ENCODE assay signal across 28 cellular contexts in genomic region chr17:38768417-38768816, GRCh38. TPM values are rescaled to one million over a fixed set of nuclear protein-coding genes. Genes with fewer than 3 reads are reported as not detected.
DNase-seq lines count a peak whose midpoint lies in the region; ATAC-seq and TF ChIP-seq lines count a peak whose summit lies in the region.
"Had no signal": no experiment of that assay in that cellular context is flagged by ENCODE, and none has a peak within 500 bp of the region (broad histone marks: within the 10 kb centered on the region; RNA-seq: fewer than 3 reads in every experiment).

No MANE protein-coding gene starts in this region.

- H3K4me1 ChIP-seq in HUES64 (ENCODE audit: insufficient read depth, low read length), result no peaks in the 10 kb centered on the region
- H3K4me1 ChIP-seq in left ventricle myocardium inferior, result peaks cover 18% of the 10 kb centered on the region
- H3K4me1 ChIP-seq: A549, ascending aorta, neural progenitor cell had no signal

- H3K27me3 ChIP-seq in HUES64 (ENCODE audit: insufficient read depth, low read length) (no peaks in the 10 kb centered on the region), left ventricle myocardium inferior (ENCODE audit: low read depth) (no peaks in the 10 kb centered on the region)
- H3K27me3 ChIP-seq: ascending aorta, neural progenitor cell, upper lobe of left lung had no signal

- CTCF ChIA-PET in activated CD8-positive, alpha-beta T cell treated with anti-CD3 and anti-CD28 coated beads for 36 hours (lab: Charles Lee), result interaction anchor here (1.2 kb wide), 1 partner anchor 14 kb away, joined by 3 read pairs; no protein-coding TSS in a partner anchor
- CTCF ChIA-PET in activated CD8-positive, alpha-beta T cell treated with anti-CD3 and anti-CD28 coated beads, Interleukin-2, amount 10 ng/mL, durations not matched to agents 7 days and 5 days (lab: Charles Lee), result no interaction called here

- POLR2A ChIA-PET in activated CD8-positive, alpha-beta T cell treated with anti-CD3 and anti-CD28 coated beads for 36 hours (lab: Charles Lee), result interaction anchor here (1.4 to 1.7 kb wide), 2 partner anchors 11 to 47 kb away, joined by 4 to 5 read pairs; no protein-coding TSS in a partner anchor
- POLR2A ChIA-PET in activated CD8-positive, alpha-beta T cell treated with anti-CD3 and anti-CD28 coated beads, Interleukin-2, amount 10 ng/mL, durations not matched to agents 7 days and 5 days (lab: Charles Lee), result no interaction called here

- peak overlapping the region; percentile 36 for H3K27ac Mint-ChIP-seq in activated CD8-positive, alpha-beta T cell treated with anti-CD3 and anti-CD28 coated beads for 36 hours
- no peak overlapping the region for H3K27ac Mint-ChIP-seq in activated CD8-positive, alpha-beta T cell treated with anti-CD3 and anti-CD28 coated beads, Interleukin-2, amount 10 ng/mL, durations not matched to agents 7 days and 5 days
- peak overlapping the region; percentile 24 for H3K27ac Mint-ChIP-seq in stimulated activated memory B cell treated with anti-CD40 and anti-IgM and Interleukin-4, amounts not matched to agents 10 μg/mL and 1 μg/mL and 100 μg/mL, for 72 hours
- H3K27ac Mint-ChIP-seq: activated naive CD4-positive, alpha-beta T cell treated with anti-CD3 and anti-CD28 coated beads, Interleukin-2, amount 50 U/mL, for 24 hours; CD4-positive, alpha-beta T cell; neural progenitor cell had no signal

- H3K4me1 Mint-ChIP-seq in activated CD8-positive, alpha-beta T cell treated with anti-CD3 and anti-CD28 coated beads for 36 hours (ENCODE audit: low read depth), result no peaks in the 10 kb centered on the region
- no peaks in the 10 kb centered on the region for H3K4me1 Mint-ChIP-seq in activated CD8-positive, alpha-beta T cell treated with anti-CD3 and anti-CD28 coated beads, Interleukin-2, amount 10 ng/mL, durations not matched to agents 7 days and 5 days (ENCODE audit: low read depth)
- H3K4me1 Mint-ChIP-seq in stimulated activated memory B cell treated with anti-CD40 and anti-IgM and Interleukin-4, amounts not matched to agents 10 μg/mL and 1 μg/mL and 100 μg/mL, for 72 hours, result peaks cover 5% of the 10 kb centered on the region
- H3K4me1 Mint-ChIP-seq: activated naive CD4-positive, alpha-beta T cell treated with anti-CD3 and anti-CD28 coated beads, Interleukin-2, amount 50 U/mL, for 24 hours had no signal

- H3K36me3 Mint-ChIP-seq in activated CD8-positive, alpha-beta T cell treated with anti-CD3 and anti-CD28 coated beads for 36 hours (ENCODE audit: low read depth), result peaks cover 39% of the 10 kb centered on the region
- peaks cover 71% of the 10 kb centered on the region for H3K36me3 Mint-ChIP-seq in activated CD8-positive, alpha-beta T cell treated with anti-CD3 and anti-CD28 coated beads, Interleukin-2, amount 10 ng/mL, durations not matched to agents 7 days and 5 days (ENCODE audit: low read depth)
- H3K36me3 Mint-ChIP-seq in stimulated activated memory B cell treated with anti-CD40 and anti-IgM and Interleukin-4, amounts not matched to agents 10 μg/mL and 1 μg/mL and 100 μg/mL, for 72 hours, result peaks cover 78% of the 10 kb centered on the region

- TF ChIP-seq CTCF in activated CD8-positive, alpha-beta T cell treated with anti-CD3 and anti-CD28 coated beads for 36 hours (IDR thresholded peaks at IDR 0.05), result no peak
- TF ChIP-seq CTCF in left ventricle myocardium inferior (IDR thresholded peaks at IDR 0.05; ENCODE audit: borderline replicate concordance), result no peak

- H3K9ac ChIP-seq in HUES64 (ENCODE audit: low read depth, low read length), result 0 out of 2 replicates have a peak overlapping the region, but pooled peaks have one; percentile 17
- H3K9ac ChIP-seq: GM23248, neural progenitor cell had no signal

- 93% methylated on average over 6 of the region's 6 CpGs for WGBS in HUES64

- H3K4me3 ChIP-seq in HUES64 (ENCODE audit: low read length) (no peak overlapping the region), left ventricle myocardium inferior (no peak overlapping the region)
- H3K4me3 ChIP-seq: A549, ascending aorta, coronary artery, GM23248, neural progenitor cell, upper lobe of left lung had no signal

- no peak for ATAC-seq in activated CD8-positive, alpha-beta T cell treated with anti-CD3 and anti-CD28 coated beads for 36 hours
- ATAC-seq in activated CD8-positive, alpha-beta T cell treated with anti-CD3 and anti-CD28 coated beads, Interleukin-2, amount 10 ng/mL, durations not matched to agents 7 days and 5 days, result no peak
- ATAC-seq in stimulated activated memory B cell treated with anti-CD40 and anti-IgM and Interleukin-4, amounts not matched to agents 10 μg/mL and 1 μg/mL and 100 μg/mL, for 72 hours, result no peak
- no peak for ATAC-seq in HG03135 (IDR thresholded peaks at IDR 0.05; ENCODE audit: unreplicated experiment)
- no peak for ATAC-seq in HG02610 (IDR thresholded peaks at IDR 0.05; ENCODE audit: unreplicated experiment)
- ATAC-seq: left colon, PC-3, sciatic nerve had no signal

- DNase-seq in activated CD8-positive, alpha-beta T cell treated with anti-CD3 and anti-CD28 coated beads for 36 hours, result no peak
- DNase-seq in activated CD8-positive, alpha-beta T cell treated with anti-CD3 and anti-CD28 coated beads, Interleukin-2, amount 10 ng/mL, durations not matched to agents 7 days and 5 days, result no peak
- peak; percentile 25 for DNase-seq in left ventricle myocardium inferior
- DNase-seq in T1000 (lab: John Stamatoyannopoulos, UW), result no peak
- DNase-seq: caudate nucleus; CD4-positive, alpha-beta T cell; effector memory CD4-positive, alpha-beta T cell; erythroblast; GM23248; hypothalamus; left colon; NCI-H1048; NCI-H2171; NCI-H524; NK-92 treated with Interleukin-12 subunit alpha and Interleukin-12 subunit beta, amount 100 ng/mL, for 24 hours; PC-3; SHP77 had no signal

- H3K4me3 Mint-ChIP-seq in activated CD8-positive, alpha-beta T cell treated with anti-CD3 and anti-CD28 coated beads for 36 hours, result no peak overlapping the region
- no peak overlapping the region for H3K4me3 Mint-ChIP-seq in activated CD8-positive, alpha-beta T cell treated with anti-CD3 and anti-CD28 coated beads, Interleukin-2, amount 10 ng/mL, durations not matched to agents 7 days and 5 days
- no peak overlapping the region for H3K4me3 Mint-ChIP-seq in stimulated activated memory B cell treated with anti-CD40 and anti-IgM and Interleukin-4, amounts not matched to agents 10 μg/mL and 1 μg/mL and 100 μg/mL, for 72 hours
- H3K4me3 Mint-ChIP-seq: activated naive CD4-positive, alpha-beta T cell treated with anti-CD3 and anti-CD28 coated beads, Interleukin-2, amount 50 U/mL, for 24 hours; CD4-positive, alpha-beta T cell; neural progenitor cell had no signal

- peaks cover 98% of the 10 kb centered on the region for H3K36me3 ChIP-seq in HUES64 (ENCODE audit: insufficient read depth, low read length)
- peaks cover 95% of the 10 kb centered on the region for H3K36me3 ChIP-seq in left ventricle myocardium inferior
- H3K36me3 ChIP-seq: neural progenitor cell had no signal

- H3K9me3 ChIP-seq in HUES64 (ENCODE audit: insufficient read depth, low read depth, low read length) (no peaks in the 10 kb centered on the region), left ventricle myocardium inferior (replicated peaks) (no peaks in the 10 kb centered on the region)
- H3K9me3 ChIP-seq: A549, ascending aorta, upper lobe of left lung had no signal

- H3K27ac ChIP-seq in HUES64 (ENCODE audit: low read depth, low read length) (no peak overlapping the region), left ventricle myocardium inferior (replicated peaks) (peak overlapping the region; percentile 37)
- H3K27ac ChIP-seq: A549, ascending aorta, coronary artery, GM23248, neural progenitor cell, upper lobe of left lung had no signal

- H3K9me3 Mint-ChIP-seq in activated CD8-positive, alpha-beta T cell treated with anti-CD3 and anti-CD28 coated beads for 36 hours, result no peaks in the 10 kb centered on the region
- H3K9me3 Mint-ChIP-seq in activated CD8-positive, alpha-beta T cell treated with anti-CD3 and anti-CD28 coated beads, Interleukin-2, amount 10 ng/mL, durations not matched to agents 7 days and 5 days (ENCODE audit: insufficient read depth), result no peaks in the 10 kb centered on the region
- no peaks in the 10 kb centered on the region for H3K9me3 Mint-ChIP-seq in stimulated activated memory B cell treated with anti-CD40 and anti-IgM and Interleukin-4, amounts not matched to agents 10 μg/mL and 1 μg/mL and 100 μg/mL, for 72 hours
- H3K9me3 Mint-ChIP-seq: activated naive CD4-positive, alpha-beta T cell treated with anti-CD3 and anti-CD28 coated beads, Interleukin-2, amount 50 U/mL, for 24 hours; CD4-positive, alpha-beta T cell; neural progenitor cell had no signal

- intact Hi-C loops in activated CD8-positive, alpha-beta T cell treated with anti-CD3 and anti-CD28 coated beads for 36 hours (cut with micrococcal nuclease), result no loop called here
- intact Hi-C loops in left ventricle myocardium inferior (cut with micrococcal nuclease), result no loop called here

- H3K27me3 Mint-ChIP-seq in activated CD8-positive, alpha-beta T cell treated with anti-CD3 and anti-CD28 coated beads for 36 hours, result no peaks in the 10 kb centered on the region
- H3K27me3 Mint-ChIP-seq in activated CD8-positive, alpha-beta T cell treated with anti-CD3 and anti-CD28 coated beads, Interleukin-2, amount 10 ng/mL, durations not matched to agents 7 days and 5 days (ENCODE audit: low read depth), result no peaks in the 10 kb centered on the region
- no peaks in the 10 kb centered on the region for H3K27me3 Mint-ChIP-seq in stimulated activated memory B cell treated with anti-CD40 and anti-IgM and Interleukin-4, amounts not matched to agents 10 μg/mL and 1 μg/mL and 100 μg/mL, for 72 hours
- H3K27me3 Mint-ChIP-seq: activated naive CD4-positive, alpha-beta T cell treated with anti-CD3 and anti-CD28 coated beads, Interleukin-2, amount 50 U/mL, for 24 hours; CD4-positive, alpha-beta T cell had no signal

RNA-seq across cellular contexts. Expression of gene PSMB3, which starts 15.9 kb away (rescaled TPM):
- total RNA-seq in activated CD8-positive, alpha-beta T cell treated with anti-CD3 and anti-CD28 coated beads for 36 hours, result 100 to 1,000 TPM; 275 to 279 TPM
- 100 to 1,000 TPM; 251 to 252 TPM for total RNA-seq in activated CD8-positive, alpha-beta T cell treated with anti-CD3 and anti-CD28 coated beads, Interleukin-2, amount 10 ng/mL, durations not matched to agents 7 days and 5 days
- polyA plus RNA-seq in HUES64 (2013, experiment 1 of 2), result 264 TPM
- 279 TPM for polyA plus RNA-seq in HUES64 (2013, experiment 2 of 2)
- 149 TPM for total RNA-seq in left ventricle myocardium inferior

RNA-seq across cellular contexts. Expression of gene PCGF2, which starts 20.3 kb away (rescaled TPM):
- total RNA-seq in activated CD8-positive, alpha-beta T cell treated with anti-CD3 and anti-CD28 coated beads for 36 hours, result 1 to 10 TPM in 1 of 2 experiments, under 1 TPM in 1; 0.50 to 1.2 TPM
- under 1 TPM; 0.63 to 0.70 TPM for total RNA-seq in activated CD8-positive, alpha-beta T cell treated with anti-CD3 and anti-CD28 coated beads, Interleukin-2, amount 10 ng/mL, durations not matched to agents 7 days and 5 days
- polyA plus RNA-seq in HUES64 (2013, experiment 1 of 2), result 56.6 TPM
- 57.9 TPM for polyA plus RNA-seq in HUES64 (2013, experiment 2 of 2)
- total RNA-seq in left ventricle myocardium inferior, result 20.7 TPM
- total RNA-seq: CD4-positive, alpha-beta T cell had no signal

RNA-seq across cellular contexts. Expression of gene PIP4K2B, which starts 30.9 kb away (rescaled TPM):
- 10 to 100 TPM; 30.9 to 33.2 TPM for total RNA-seq in activated CD8-positive, alpha-beta T cell treated with anti-CD3 and anti-CD28 coated beads for 36 hours
- 10 to 100 TPM; 49.9 to 51.4 TPM for total RNA-seq in activated CD8-positive, alpha-beta T cell treated with anti-CD3 and anti-CD28 coated beads, Interleukin-2, amount 10 ng/mL, durations not matched to agents 7 days and 5 days
- polyA plus RNA-seq in HUES64 (2013, experiment 1 of 2), result 34.8 TPM
- polyA plus RNA-seq in HUES64 (2013, experiment 2 of 2), result 37.9 TPM
- total RNA-seq in left ventricle myocardium inferior, result 42.7 TPM

RNA-seq across cellular contexts. Expression of gene CISD3, which starts 38.3 kb away (rescaled TPM):
- total RNA-seq in activated CD8-positive, alpha-beta T cell treated with anti-CD3 and anti-CD28 coated beads for 36 hours, result 10 to 100 TPM; 43.2 to 44.2 TPM
- total RNA-seq in activated CD8-positive, alpha-beta T cell treated with anti-CD3 and anti-CD28 coated beads, Interleukin-2, amount 10 ng/mL, durations not matched to agents 7 days and 5 days, result 10 to 100 TPM; 48.2 to 56.1 TPM
- 10.7 TPM for polyA plus RNA-seq in HUES64 (2013, experiment 1 of 2)
- 11.2 TPM for polyA plus RNA-seq in HUES64 (2013, experiment 2 of 2)
- total RNA-seq in left ventricle myocardium inferior, result 75.9 TPM

RNA-seq across cellular contexts. Expression of gene CWC25, which starts 56.7 kb away (rescaled TPM):
- 10 to 100 TPM; 19.7 to 20.1 TPM for total RNA-seq in activated CD8-positive, alpha-beta T cell treated with anti-CD3 and anti-CD28 coated beads for 36 hours
- 10 to 100 TPM; 29.6 to 30.9 TPM for total RNA-seq in activated CD8-positive, alpha-beta T cell treated with anti-CD3 and anti-CD28 coated beads, Interleukin-2, amount 10 ng/mL, durations not matched to agents 7 days and 5 days
- 11.0 TPM for polyA plus RNA-seq in HUES64 (2013, experiment 1 of 2)
- polyA plus RNA-seq in HUES64 (2013, experiment 2 of 2), result 9.5 TPM
- total RNA-seq in left ventricle myocardium inferior, result 8.7 TPM

Comparison
In these comparisons a context has a peak if more than half of its experiments do, and no peak if none do; other contexts are left out.
1. RNA of gene PCGF2, which starts 20.3 kb away (total RNA-seq): 20.7 TPM in left ventricle myocardium inferior (single experiment); 0.50 to 1.2 TPM in activated CD8-positive, alpha-beta T cell treated with anti-CD3 and anti-CD28 coated beads for 36 hours and 0.63 to 0.70 TPM in activated CD8-positive, alpha-beta T cell treated with anti-CD3 and anti-CD28 coated beads, Interleukin-2, amount 10 ng/mL, durations not matched to agents 7 days and 5 days; every median in the first group is over 10 times any median in the second.